In genomic region chr7:114416089-114416990, GRCh38 we compare ENCODE assay signal across 9 cellular contexts. TPM values are rescaled to one million over a fixed set of nuclear protein-coding genes. Genes with fewer than 3 reads are reported as not detected.
A peak's percentile ranks its signal among the peaks of the same experiment; 100 is the strongest.
DNase-seq lines count a peak whose midpoint lies in the region; FAIRE-seq and TF ChIP-seq lines count a peak whose summit lies in the region.
"Had no signal": no experiment of that assay in that cellular context is flagged by ENCODE, and none has a peak within 500 bp of the region (broad histone marks: within the 10 kb centered on the region; RNA-seq: fewer than 3 reads in every experiment).

No MANE protein-coding gene starts in this region.

- no peaks in the 10 kb centered on the region for H3K79me2 ChIP-seq in OCI-LY3 (ENCODE audit: low read length)

- peak overlapping the region; percentile 91 for H3K4me2 ChIP-seq in OCI-LY3 (ENCODE audit: low read length)

- no peaks in the 10 kb centered on the region for H4K20me1 ChIP-seq in OCI-LY3 (ENCODE audit: insufficient read depth, low read length)

- H3K9me3 ChIP-seq in OCI-LY3 (ENCODE audit: insufficient read depth, low read length) (no peaks in the 10 kb centered on the region), small intestine (ENCODE audit: control insufficient read depth, low read depth) (no peaks in the 10 kb centered on the region)

- no peaks in the 10 kb centered on the region for H3K36me3 ChIP-seq in OCI-LY3 (replicated peaks; ENCODE audit: low read depth, low read length)
- no peaks in the 10 kb centered on the region for H3K36me3 ChIP-seq in small intestine (ENCODE audit: control insufficient read depth in 2 of 2, insufficient read depth in 2 of 2, low read length in 2 of 2)

- peak overlapping the region; percentile 40 for H3K9ac ChIP-seq in OCI-LY3 (ENCODE audit: low read length)

- no peak for TF ChIP-seq CTCF in OCI-LY3 (IDR thresholded peaks at IDR 0.05; ENCODE audit: low read depth, low read length)

- DNase-seq in HCEC 1CT (peak; percentile 24), small intestine (peak; percentile 33), SK-N-DZ (ENCODE audit: low spot score) (no peak), mesenteric fat pad (ENCODE audit: low spot score) (no peak)
- no peak for DNase-seq in stimulated activated CD4-positive, alpha-beta T cell treated with anti-CD3 and anti-CD28 coated beads, Interleukin-12 subunit alpha, Interleukin-12 subunit beta, amount 100 ng/mL, for 4 hours
- DNase-seq: T-helper 9 cell had no signal

- 11 to 44% (median 27%) methylated on average over 10 of the region's 10 CpGs for WGBS in small intestine, 3 donors

- FAIRE-seq in islet of Langerhans (lab: Jason Lieb, UNC), result peak; percentile 73
- FAIRE-seq in small intestine (lab: Jason Lieb, UNC), result no peak

- no peaks in the 10 kb centered on the region for H3K27me3 ChIP-seq in OCI-LY3 (ENCODE audit: low read depth, low read length)
- H3K27me3 ChIP-seq in small intestine (ENCODE audit: control insufficient read depth in 2 of 2, insufficient read depth in 2 of 2, low read length in 2 of 2), result no peaks in the 10 kb centered on the region

- H3K4me3 ChIP-seq in OCI-LY3 (ENCODE audit: low read length) (peak overlapping the region; percentile 72), small intestine (ENCODE audit: low read depth in 1 of 2, low read length in 2 of 2) (no peak overlapping the region)

- H3K4me1 ChIP-seq in OCI-LY3 (ENCODE audit: low read length) (peaks cover 41% of the 10 kb centered on the region), small intestine (ENCODE audit: control insufficient read depth in 2 of 2, insufficient read depth in 1 of 2, low read depth in 1 of 2, low read length in 1 of 2) (no peaks in the 10 kb centered on the region)

- H3K27ac ChIP-seq in OCI-LY3 (ENCODE audit: low read length) (no peak overlapping the region), small intestine (ENCODE audit: low read depth in 1 of 2, low read length in 1 of 2) (peak overlapping the region in 1 of 2 donors; percentile 45)

- 0 out of 2 replicates have a peak overlapping the region, but pooled peaks have one; percentile 20 for H2AFZ ChIP-seq in OCI-LY3 (ENCODE audit: low read depth, low read length)

RNA-seq across cellular contexts. Expression of gene FOXP2, which starts 1.7 kb away (rescaled TPM):
- 1 to 10 TPM; 1.7 to 4.3 (median 2.9) TPM for polyA plus RNA-seq in small intestine
- polyA plus RNA-seq in SK-N-DZ (2014; cell fraction: cytosol; rRNA removed), result 0.48 and 0.58 TPM in 2 replicates
- 0.59 and 0.73 TPM in 2 replicates for polyA plus RNA-seq in SK-N-DZ (2014; cell fraction: nucleus; rRNA removed)
- 7.9 TPM for total RNA-seq in mesenteric fat pad
- total RNA-seq: activated CD8-positive, alpha-beta memory T cell treated with anti-CD3 and anti-CD28 coated beads for 36 hours had no signal

Comparison
In these comparisons a context has a peak if more than half of its experiments do, and no peak if none do; other contexts are left out.
1. DNase-seq: peak in HCEC 1CT (single experiment) and small intestine (single experiment); none in stimulated activated CD4-positive, alpha-beta T cell treated with anti-CD3 and anti-CD28 coated beads, Interleukin-12 subunit alpha, Interleukin-12 subunit beta, amount 100 ng/mL, for 4 hours (single experiment), SK-N-DZ (single experiment) and mesenteric fat pad (single experiment).